19 cellular contexts compared by ENCODE assay signal in the genomic region with DNA sequence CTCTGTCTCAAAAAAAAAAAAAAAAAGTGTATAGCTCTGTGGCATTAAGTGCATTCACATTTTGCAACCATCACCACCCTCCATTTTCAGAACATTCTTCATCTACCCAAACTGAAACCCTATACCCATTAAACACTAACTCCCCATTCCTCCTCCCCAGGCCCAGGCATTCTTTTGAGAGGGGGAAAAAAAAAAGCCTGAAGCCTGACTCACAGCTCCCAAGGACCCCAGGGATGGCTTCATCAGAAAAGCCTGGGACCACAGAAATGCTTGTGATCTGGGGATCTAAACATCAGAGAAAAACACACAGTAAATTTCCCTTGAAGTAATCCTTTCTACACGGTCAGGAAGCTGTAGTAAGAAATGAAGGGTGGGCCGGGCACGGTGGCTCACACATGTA. TPM values are rescaled to one million over a fixed set of nuclear protein-coding genes. Genes with fewer than 3 reads are reported as not detected.
"Had no signal": no experiment of that assay in that cellular context is flagged by ENCODE, and none has a peak within 500 bp of the region (broad histone marks: within the 10 kb centered on the region; RNA-seq: fewer than 3 reads in every experiment).

No MANE protein-coding gene starts in this region.

- H3K4me3 Mint-ChIP-seq: activated naive CD4-positive, alpha-beta T cell treated with anti-CD3 and anti-CD28 coated beads for 36 hours; brain; mesothelial cell of epicardium; neural progenitor cell; stimulated activated memory B cell treated with anti-CD40 and anti-IgM and Interleukin-4, amounts not matched to agents 10 μg/mL and 1 μg/mL and 100 μg/mL, for 72 hours had no signal

- FAIRE-seq: frontal cortex, islet of Langerhans, pancreas had no signal

- H3K9ac ChIP-seq: neural progenitor cell had no signal

- H3K4me1 Mint-ChIP-seq: brain, mesothelial cell of epicardium, neural progenitor cell had no signal

- H3K27ac ChIP-seq: heart right ventricle, lower lobe of right lung, neural progenitor cell, pancreas had no signal

- H2AFZ ChIP-seq: neural progenitor cell had no signal

- H3K27me3 ChIP-seq: heart right ventricle, neural progenitor cell, pancreas had no signal

- H3K9me3 Mint-ChIP-seq: activated naive CD4-positive, alpha-beta T cell treated with anti-CD3 and anti-CD28 coated beads for 36 hours; activated T-helper 2 cell treated with anti-CD3 and anti-CD28 coated beads, Interferon-gamma antibody, Interleukin-2, Interleukin-4, amounts not matched to agents 10 μg/mL and 5 μg/mL and 100 μg/mL, durations not matched to agents 14 hours and 24 hours and 36 hours; brain; mesothelial cell of epicardium; neural progenitor cell; stimulated activated memory B cell treated with anti-CD40 and anti-IgM and Interleukin-4, amounts not matched to agents 10 μg/mL and 1 μg/mL and 100 μg/mL, for 72 hours had no signal

- H3K27me3 Mint-ChIP-seq: stimulated activated memory B cell treated with anti-CD40 and anti-IgM and Interleukin-4, amounts not matched to agents 10 μg/mL and 1 μg/mL and 100 μg/mL, for 72 hours had no signal

- ATAC-seq: heart right ventricle; left colon; lower lobe of right lung; stimulated activated memory B cell treated with anti-CD40 and anti-IgM and Interleukin-4, amounts not matched to agents 10 μg/mL and 1 μg/mL and 100 μg/mL, for 72 hours had no signal

- H3K9me3 ChIP-seq: heart right ventricle, lower lobe of right lung, pancreas had no signal

- H3K4me2 ChIP-seq: neural progenitor cell had no signal

- H3K4me1 ChIP-seq: neural progenitor cell had no signal

- DNase-seq: activated CD4-positive, CD25-positive, alpha-beta regulatory T cell treated with anti-CD3 and anti-CD28 coated beads, Interleukin-2, amount 50 U/mL, for 72 hours; activated naive CD4-positive, alpha-beta T cell treated with anti-CD3 and anti-CD28 coated beads for 36 hours; activated T-cell treated with anti-CD3 and anti-CD28 coated beads for 4 hours; effector CD8-positive, alpha-beta T cell; heart right ventricle; left colon; lower lobe of right lung; pancreas; stimulated activated CD4-positive, alpha-beta T cell treated with anti-CD3 and anti-CD28 coated beads, Interleukin-12 subunit alpha, Interleukin-12 subunit beta, amount 100 ng/mL, for 4 hours; stimulated activated CD4-positive, alpha-beta T cell treated with anti-CD3 and anti-CD28 coated beads, Interleukin-2, amount 100 ng/mL, for 24 hours; T-helper 9 cell had no signal

- H3K27ac Mint-ChIP-seq: activated naive CD4-positive, alpha-beta T cell treated with anti-CD3 and anti-CD28 coated beads for 36 hours; activated T-helper 2 cell treated with anti-CD3 and anti-CD28 coated beads, Interferon-gamma antibody, Interleukin-2, Interleukin-4, amounts not matched to agents 10 μg/mL and 5 μg/mL and 100 μg/mL, durations not matched to agents 14 hours and 24 hours and 36 hours; brain; mesothelial cell of epicardium; neural progenitor cell; stimulated activated memory B cell treated with anti-CD40 and anti-IgM and Interleukin-4, amounts not matched to agents 10 μg/mL and 1 μg/mL and 100 μg/mL, for 72 hours had no signal

- H3K36me3 ChIP-seq: neural progenitor cell had no signal

- H3K4me3 ChIP-seq: heart right ventricle, lower lobe of right lung, neural progenitor cell, pancreas had no signal

RNA-seq across cellular contexts. Expression of a gene that starts 22.9 kb away (rescaled TPM):
- total RNA-seq: activated naive CD4-positive, alpha-beta T cell treated with anti-CD3 and anti-CD28 coated beads for 36 hours; activated T-helper 2 cell treated with anti-CD3 and anti-CD28 coated beads, Interferon-gamma antibody, Interleukin-2, Interleukin-4, amounts not matched to agents 10 μg/mL and 5 μg/mL and 100 μg/mL, durations not matched to agents 14 hours and 24 hours and 36 hours; lower lobe of right lung had no signal
- polyA plus RNA-seq: fibroblast of lung had no signal
